ENCODE assay signal across 2 cellular contexts in genomic region chr6:49202923-49203322, GRCh38.
TF ChIP-seq lines count a peak whose summit lies in the region.

No MANE protein-coding gene starts in this region.

TF ChIP-seq in GM23338, 12 proteins besides CTCF, POLR2A, EP300 and RAD21:
- no peak for TF ChIP-seq REST (IDR thresholded peaks at IDR 0.05; ENCODE audit: unreplicated experiment)
- no peak for TF ChIP-seq EZH2phosphoT487 (IDR thresholded peaks at IDR 0.05; ENCODE audit: unreplicated experiment)
- no peak for TF ChIP-seq POLR2AphosphoS5 (IDR thresholded peaks at IDR 0.05; ENCODE audit: low read depth)
- no peak for TF ChIP-seq STAT1 (IDR thresholded peaks at IDR 0.05; ENCODE audit: unreplicated experiment)
- no peak for TF ChIP-seq ZNF114 (CRISPR knock-in tag; IDR thresholded peaks at IDR 0.05)
- TF ChIP-seq ZNF331 (CRISPR knock-in tag; IDR thresholded peaks at IDR 0.05; ENCODE audit: low read depth), result no peak
- TF ChIP-seq CREB1 (CRISPR knock-in tag; IDR thresholded peaks at IDR 0.05; ENCODE audit: low read depth), result no peak

TF ChIP-seq in H1, 55 proteins besides CTCF, POLR2A, EP300 and RAD21:
- TF ChIP-seq KDM1A (IDR thresholded peaks at IDR 0.05; ENCODE audit: borderline replicate concordance, low read length) (no peak), CHD7 (IDR thresholded peaks at IDR 0.05; ENCODE audit: insufficient replicate concordance, low read length) (no peak), YY1 (IDR thresholded peaks at IDR 0.05; ENCODE audit: low read depth, low read length) (no peak), SUZ12 (IDR thresholded peaks at IDR 0.05; ENCODE audit: low read length) (no peak), SIRT6 (IDR thresholded peaks at IDR 0.05; ENCODE audit: low read length) (no peak), SP2 (IDR thresholded peaks at IDR 0.05; ENCODE audit: low read length) (no peak), KDM4A (IDR thresholded peaks at IDR 0.05; ENCODE audit: low read depth, low read length, severe bottlenecking) (no peak), CBX8 (IDR thresholded peaks at IDR 0.05; ENCODE audit: borderline replicate concordance, low read depth, low read length) (no peak), HDAC6 (IDR thresholded peaks at IDR 0.05; ENCODE audit: low read depth, low read length) (no peak), GABPA (IDR thresholded peaks at IDR 0.05; ENCODE audit: borderline replicate concordance, insufficient read depth, low read length) (no peak), FOSL1 (IDR thresholded peaks at IDR 0.05; ENCODE audit: insufficient read depth, low read depth, low read length) (no peak), CHD2 (IDR thresholded peaks at IDR 0.05; ENCODE audit: low read length) (no peak), EZH2 (IDR thresholded peaks at IDR 0.05; ENCODE audit: low read depth, low read length, severe bottlenecking) (no peak), ATF3 (IDR thresholded peaks at IDR 0.05; ENCODE audit: insufficient read depth, low read depth, low read length) (no peak), PHF8 (conservative IDR thresholded peaks at IDR 0.05; ENCODE audit: low read depth, low read length) (no peak)
